ENCODE assay signal across 1 cellular context in genomic region chr6:157428418-157429202, GRCh38.
A peak's percentile ranks its signal among the peaks of the same experiment; 100 is the strongest.
TF ChIP-seq lines count a peak whose summit lies in the region.

No MANE protein-coding gene starts in this region.

TF ChIP-seq in K562, 482 proteins besides CTCF, POLR2A, EP300 and RAD21 (continues in another document):
- TF ChIP-seq NR0B1 (IDR thresholded peaks at IDR 0.05; ENCODE audit: partially characterized antibody) (no peak), ZNF324 (CRISPR knock-in tag; IDR thresholded peaks at IDR 0.05) (no peak), CTBP1 (IDR thresholded peaks at IDR 0.05; ENCODE audit: borderline replicate concordance) (peak; percentile 92), NFYB (IDR thresholded peaks at IDR 0.05; ENCODE audit: extremely low read depth, insufficient read length) (no peak), CBX3 (IDR thresholded peaks at IDR 0.05; ENCODE audit: borderline replicate concordance in 1 of 2, low read length in 2 of 2) (no peak), RAD51 (IDR thresholded peaks at IDR 0.05; ENCODE audit: borderline replicate concordance, low read depth) (no peak), ARHGAP35 (IDR thresholded peaks at IDR 0.05; ENCODE audit: partially characterized antibody) (no peak), MTA1 (IDR thresholded peaks at IDR 0.05; ENCODE audit: borderline replicate concordance) (0 out of 2 replicates have a peak, but pooled peaks have one; percentile 32), ZNF395 (CRISPR knock-in tag; IDR thresholded peaks at IDR 0.05) (no peak), KLF13 (tag; IDR thresholded peaks at IDR 0.05; ENCODE audit: borderline replicate concordance, low read depth) (no peak), SRF (CRISPR knock-in tag; IDR thresholded peaks at IDR 0.05) (no peak), ZSCAN29 (IDR thresholded peaks at IDR 0.05) (no peak), ZC3H11A (IDR thresholded peaks at IDR 0.05; ENCODE audit: low read depth, low read length) (no peak), MTA2 (IDR thresholded peaks at IDR 0.05; ENCODE audit: low read depth) (no peak), PRMT5 (CRISPR knock-in tag; IDR thresholded peaks at IDR 0.05) (no peak), JUN (IDR thresholded peaks at IDR 0.05; ENCODE audit: borderline replicate concordance, low read depth, low read length) (peak; percentile 87), JUN (CRISPR knock-in tag; IDR thresholded peaks at IDR 0.05; ENCODE audit: borderline replicate concordance) (no peak), PCBP1 (IDR thresholded peaks at IDR 0.05; ENCODE audit: low read depth, low read length, poor library complexity, severe bottlenecking) (no peak), ID3 (CRISPR knock-in tag; IDR thresholded peaks at IDR 0.05) (no peak), ID3 (tag; IDR thresholded peaks at IDR 0.05) (no peak), TOE1 (IDR thresholded peaks at IDR 0.05; ENCODE audit: borderline replicate concordance) (no peak), TOE1 (CRISPR knock-in tag; IDR thresholded peaks at IDR 0.05; ENCODE audit: borderline replicate concordance, low read depth) (no peak), BACH1 (tag; IDR thresholded peaks at IDR 0.05) (no peak), HNRNPL (IDR thresholded peaks at IDR 0.05; ENCODE audit: low read depth, low read length) (no peak), TAF7 (tag; IDR thresholded peaks at IDR 0.05) (no peak), HNRNPUL1 (IDR thresholded peaks at IDR 0.05; ENCODE audit: low read length) (no peak), RBM15 (IDR thresholded peaks at IDR 0.05; ENCODE audit: insufficient read depth, low read length) (no peak), RFX5 (IDR thresholded peaks at IDR 0.05; ENCODE audit: low read depth, low read length) (no peak), NFIC (IDR thresholded peaks at IDR 0.05) (no peak), XRCC4 (IDR thresholded peaks at IDR 0.05; ENCODE audit: extremely low read depth, insufficient read depth, insufficient read length) (no peak), ARID3A (IDR thresholded peaks at IDR 0.05; ENCODE audit: borderline replicate concordance, low read depth, low read length) (peak; percentile 72; the same call in 1 of the 2 replicates), ZNF717 (CRISPR knock-in tag; IDR thresholded peaks at IDR 0.05) (no peak), ELF4 (CRISPR knock-in tag; IDR thresholded peaks at IDR 0.05) (no peak), ZFX (CRISPR knock-in tag; IDR thresholded peaks at IDR 0.05) (no peak), ZC3H4 (CRISPR knock-in tag; IDR thresholded peaks at IDR 0.05; ENCODE audit: borderline replicate concordance) (no peak), KLF1 (tag; IDR thresholded peaks at IDR 0.05) (no peak), ZKSCAN8 (CRISPR knock-in tag; IDR thresholded peaks at IDR 0.05) (no peak), CBFA2T3 (IDR thresholded peaks at IDR 0.05) (no peak)
- TF ChIP-seq, protein P1, sequence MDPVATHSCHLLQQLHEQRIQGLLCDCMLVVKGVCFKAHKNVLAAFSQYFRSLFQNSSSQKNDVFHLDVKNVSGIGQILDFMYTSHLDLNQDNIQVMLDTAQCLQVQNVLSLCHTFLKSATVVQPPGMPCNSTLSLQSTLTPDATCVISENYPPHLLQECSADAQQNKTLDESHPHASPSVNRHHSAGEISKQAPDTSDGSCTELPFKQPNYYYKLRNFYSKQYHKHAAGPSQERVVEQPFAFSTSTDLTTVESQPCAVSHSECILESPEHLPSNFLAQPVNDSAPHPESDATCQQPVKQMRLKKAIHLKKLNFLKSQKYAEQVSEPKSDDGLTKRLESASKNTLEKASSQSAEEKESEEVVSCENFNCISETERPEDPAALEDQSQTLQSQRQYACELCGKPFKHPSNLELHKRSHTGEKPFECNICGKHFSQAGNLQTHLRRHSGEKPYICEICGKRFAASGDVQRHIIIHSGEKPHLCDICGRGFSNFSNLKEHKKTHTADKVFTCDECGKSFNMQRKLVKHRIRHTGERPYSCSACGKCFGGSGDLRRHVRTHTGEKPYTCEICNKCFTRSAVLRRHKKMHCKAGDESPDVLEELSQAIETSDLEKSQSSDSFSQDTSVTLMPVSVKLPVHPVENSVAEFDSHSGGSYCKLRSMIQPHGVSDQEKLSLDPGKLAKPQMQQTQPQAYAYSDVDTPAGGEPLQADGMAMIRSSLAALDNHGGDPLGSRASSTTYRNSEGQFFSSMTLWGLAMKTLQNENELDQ (CRISPR knock-in tag; IDR thresholded peaks at IDR 0.05; ENCODE audit: borderline replicate concordance) = no peak
- TF ChIP-seq, protein P2, sequence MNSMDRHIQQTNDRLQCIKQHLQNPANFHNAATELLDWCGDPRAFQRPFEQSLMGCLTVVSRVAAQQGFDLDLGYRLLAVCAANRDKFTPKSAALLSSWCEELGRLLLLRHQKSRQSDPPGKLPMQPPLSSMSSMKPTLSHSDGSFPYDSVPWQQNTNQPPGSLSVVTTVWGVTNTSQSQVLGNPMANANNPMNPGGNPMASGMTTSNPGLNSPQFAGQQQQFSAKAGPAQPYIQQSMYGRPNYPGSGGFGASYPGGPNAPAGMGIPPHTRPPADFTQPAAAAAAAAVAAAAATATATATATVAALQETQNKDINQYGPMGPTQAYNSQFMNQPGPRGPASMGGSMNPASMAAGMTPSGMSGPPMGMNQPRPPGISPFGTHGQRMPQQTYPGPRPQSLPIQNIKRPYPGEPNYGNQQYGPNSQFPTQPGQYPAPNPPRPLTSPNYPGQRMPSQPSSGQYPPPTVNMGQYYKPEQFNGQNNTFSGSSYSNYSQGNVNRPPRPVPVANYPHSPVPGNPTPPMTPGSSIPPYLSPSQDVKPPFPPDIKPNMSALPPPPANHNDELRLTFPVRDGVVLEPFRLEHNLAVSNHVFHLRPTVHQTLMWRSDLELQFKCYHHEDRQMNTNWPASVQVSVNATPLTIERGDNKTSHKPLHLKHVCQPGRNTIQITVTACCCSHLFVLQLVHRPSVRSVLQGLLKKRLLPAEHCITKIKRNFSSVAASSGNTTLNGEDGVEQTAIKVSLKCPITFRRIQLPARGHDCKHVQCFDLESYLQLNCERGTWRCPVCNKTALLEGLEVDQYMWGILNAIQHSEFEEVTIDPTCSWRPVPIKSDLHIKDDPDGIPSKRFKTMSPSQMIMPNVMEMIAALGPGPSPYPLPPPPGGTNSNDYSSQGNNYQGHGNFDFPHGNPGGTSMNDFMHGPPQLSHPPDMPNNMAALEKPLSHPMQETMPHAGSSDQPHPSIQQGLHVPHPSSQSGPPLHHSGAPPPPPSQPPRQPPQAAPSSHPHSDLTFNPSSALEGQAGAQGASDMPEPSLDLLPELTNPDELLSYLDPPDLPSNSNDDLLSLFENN (IDR thresholded peaks at IDR 0.05; ENCODE audit: low read depth in 2 of 2, low read length in 2 of 2) = no peak
- TF ChIP-seq, protein P3, sequence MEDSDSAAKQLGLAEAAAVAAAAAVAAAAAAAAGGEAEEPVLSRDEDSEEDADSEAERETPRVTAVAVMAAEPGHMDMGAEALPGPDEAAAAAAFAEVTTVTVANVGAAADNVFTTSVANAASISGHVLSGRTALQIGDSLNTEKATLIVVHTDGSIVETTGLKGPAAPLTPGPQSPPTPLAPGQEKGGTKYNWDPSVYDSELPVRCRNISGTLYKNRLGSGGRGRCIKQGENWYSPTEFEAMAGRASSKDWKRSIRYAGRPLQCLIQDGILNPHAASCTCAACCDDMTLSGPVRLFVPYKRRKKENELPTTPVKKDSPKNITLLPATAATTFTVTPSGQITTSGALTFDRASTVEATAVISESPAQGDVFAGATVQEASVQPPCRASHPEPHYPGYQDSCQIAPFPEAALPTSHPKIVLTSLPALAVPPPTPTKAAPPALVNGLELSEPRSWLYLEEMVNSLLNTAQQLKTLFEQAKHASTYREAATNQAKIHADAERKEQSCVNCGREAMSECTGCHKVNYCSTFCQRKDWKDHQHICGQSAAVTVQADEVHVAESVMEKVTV (CRISPR knock-in tag; IDR thresholded peaks at IDR 0.05) = no peak
- TF ChIP-seq, protein P4, sequence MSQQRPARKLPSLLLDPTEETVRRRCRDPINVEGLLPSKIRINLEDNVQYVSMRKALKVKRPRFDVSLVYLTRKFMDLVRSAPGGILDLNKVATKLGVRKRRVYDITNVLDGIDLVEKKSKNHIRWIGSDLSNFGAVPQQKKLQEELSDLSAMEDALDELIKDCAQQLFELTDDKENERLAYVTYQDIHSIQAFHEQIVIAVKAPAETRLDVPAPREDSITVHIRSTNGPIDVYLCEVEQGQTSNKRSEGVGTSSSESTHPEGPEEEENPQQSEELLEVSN (IDR thresholded peaks at IDR 0.05; ENCODE audit: borderline replicate concordance in 1 of 2, extremely low read depth in 1 of 2, insufficient read depth in 1 of 2, insufficient read length in 1 of 2, low read depth in 1 of 2, low read length in 1 of 2, poor library complexity in 1 of 2, severe bottlenecking in 1 of 2) = no peak
- TF ChIP-seq, protein P5, sequence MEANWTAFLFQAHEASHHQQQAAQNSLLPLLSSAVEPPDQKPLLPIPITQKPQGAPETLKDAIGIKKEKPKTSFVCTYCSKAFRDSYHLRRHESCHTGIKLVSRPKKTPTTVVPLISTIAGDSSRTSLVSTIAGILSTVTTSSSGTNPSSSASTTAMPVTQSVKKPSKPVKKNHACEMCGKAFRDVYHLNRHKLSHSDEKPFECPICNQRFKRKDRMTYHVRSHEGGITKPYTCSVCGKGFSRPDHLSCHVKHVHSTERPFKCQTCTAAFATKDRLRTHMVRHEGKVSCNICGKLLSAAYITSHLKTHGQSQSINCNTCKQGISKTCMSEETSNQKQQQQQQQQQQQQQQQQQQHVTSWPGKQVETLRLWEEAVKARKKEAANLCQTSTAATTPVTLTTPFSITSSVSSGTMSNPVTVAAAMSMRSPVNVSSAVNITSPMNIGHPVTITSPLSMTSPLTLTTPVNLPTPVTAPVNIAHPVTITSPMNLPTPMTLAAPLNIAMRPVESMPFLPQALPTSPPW (CRISPR knock-in tag; IDR thresholded peaks at IDR 0.05) = peak; percentile 56
- TF ChIP-seq, protein P6, sequence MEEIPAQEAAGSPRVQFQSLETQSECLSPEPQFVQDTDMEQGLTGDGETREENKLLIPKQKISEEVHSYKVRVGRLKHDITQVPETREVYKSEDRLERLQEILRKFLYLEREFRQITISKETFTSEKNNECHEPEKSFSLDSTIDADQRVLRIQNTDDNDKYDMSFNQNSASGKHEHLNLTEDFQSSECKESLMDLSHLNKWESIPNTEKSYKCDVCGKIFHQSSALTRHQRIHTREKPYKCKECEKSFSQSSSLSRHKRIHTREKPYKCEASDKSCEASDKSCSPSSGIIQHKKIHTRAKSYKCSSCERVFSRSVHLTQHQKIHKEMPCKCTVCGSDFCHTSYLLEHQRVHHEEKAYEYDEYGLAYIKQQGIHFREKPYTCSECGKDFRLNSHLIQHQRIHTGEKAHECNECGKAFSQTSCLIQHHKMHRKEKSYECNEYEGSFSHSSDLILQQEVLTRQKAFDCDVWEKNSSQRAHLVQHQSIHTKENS (CRISPR knock-in tag; IDR thresholded peaks at IDR 0.05) = no peak
- TF ChIP-seq, protein P7, sequence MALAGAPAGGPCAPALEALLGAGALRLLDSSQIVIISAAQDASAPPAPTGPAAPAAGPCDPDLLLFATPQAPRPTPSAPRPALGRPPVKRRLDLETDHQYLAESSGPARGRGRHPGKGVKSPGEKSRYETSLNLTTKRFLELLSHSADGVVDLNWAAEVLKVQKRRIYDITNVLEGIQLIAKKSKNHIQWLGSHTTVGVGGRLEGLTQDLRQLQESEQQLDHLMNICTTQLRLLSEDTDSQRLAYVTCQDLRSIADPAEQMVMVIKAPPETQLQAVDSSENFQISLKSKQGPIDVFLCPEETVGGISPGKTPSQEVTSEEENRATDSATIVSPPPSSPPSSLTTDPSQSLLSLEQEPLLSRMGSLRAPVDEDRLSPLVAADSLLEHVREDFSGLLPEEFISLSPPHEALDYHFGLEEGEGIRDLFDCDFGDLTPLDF (CRISPR knock-in tag; IDR thresholded peaks at IDR 0.05) = no peak
